Comparison of ENCODE assay signal across 20 cellular contexts in the genomic region with DNA sequence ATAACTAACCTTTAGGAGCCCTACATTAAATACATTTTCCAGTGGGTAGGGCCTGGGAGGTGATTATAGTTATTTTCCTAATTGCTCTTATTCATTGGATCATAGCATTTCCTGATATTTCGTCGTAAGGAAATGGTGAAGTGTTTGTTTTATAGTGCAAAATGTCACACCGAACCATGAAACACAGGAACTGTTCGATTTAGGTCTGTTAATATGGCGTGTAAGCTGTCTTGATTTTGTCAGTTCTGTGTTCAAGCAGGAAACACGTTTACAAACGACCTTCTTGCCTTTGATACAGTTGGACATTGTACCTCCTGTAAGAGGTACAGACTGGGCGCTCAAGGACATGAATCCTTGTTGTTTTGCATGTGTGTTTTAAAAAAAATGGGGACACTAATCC. TPM values are rescaled to one million over a fixed set of nuclear protein-coding genes. Genes with fewer than 3 reads are reported as not detected.
DNase-seq lines count a peak whose midpoint lies in the region; ATAC-seq, FAIRE-seq and TF ChIP-seq lines count a peak whose summit lies in the region.
"Had no signal": no experiment of that assay in that cellular context is flagged by ENCODE, and none has a peak within 500 bp of the region (broad histone marks: within the 10 kb centered on the region; RNA-seq: fewer than 3 reads in every experiment).

No MANE protein-coding gene starts in this region.

- no peak overlapping the region for H4K91ac ChIP-seq in H9 (ENCODE audit: insufficient read length, low read depth, low read length)

- H3K23ac ChIP-seq in H9 (ENCODE audit: insufficient read length, low read depth, low read length) = no peak overlapping the region

- no peak overlapping the region for H2AFZ ChIP-seq in H9 (ENCODE audit: low read length)

- H3K23me2 ChIP-seq in H9 (ENCODE audit: insufficient read length, low read depth, low read length, poor library complexity, severe bottlenecking) = no peaks in the 10 kb centered on the region

- H3K79me2 ChIP-seq in H9 (ENCODE audit: insufficient read depth, low read length) = peaks cover 5% of the 10 kb centered on the region; the same call in 1 of the 2 replicates

- no peak overlapping the region for H4K5ac ChIP-seq in H9 (ENCODE audit: insufficient read length, low read depth, low read length)

- H3T11ph ChIP-seq in H9 (ENCODE audit: low read length) = no peak overlapping the region

- WGBS in H9 (ENCODE audit: extremely low coverage, insufficient read length, low lambda C conversion rate) = no CpG with 5 or more reads among the region's 8 CpGs

- H3K4me3 Mint-ChIP-seq in H9 = no peak overlapping the region
- H3K4me3 Mint-ChIP-seq in endothelial cell (ENCODE audit: unreplicated experiment) = no peak overlapping the region
- H3K4me3 Mint-ChIP-seq: IgD-negative memory B cell had no signal

- H3K4me3 ChIP-seq in left ventricle myocardium inferior = no peak overlapping the region
- H3K4me3 ChIP-seq: BLaER1, SJCRH30 had no signal

- no peak for ATAC-seq in Right ventricle myocardium inferior
- ATAC-seq: HCT116 had no signal

- H3K9me3 ChIP-seq in left ventricle myocardium inferior (replicated peaks) (no peaks in the 10 kb centered on the region), H9 (ENCODE audit: control insufficient read depth, low read depth, low read length) (no peaks in the 10 kb centered on the region)
- H3K9me3 ChIP-seq: BLaER1, SJCRH30 had no signal

- H3K79me1 ChIP-seq in H9 (ENCODE audit: insufficient read depth, low read depth, low read length, poor library complexity, severe bottlenecking) = no peaks in the 10 kb centered on the region

- H3K9me3 Mint-ChIP-seq in H9 (no peaks in the 10 kb centered on the region), endothelial cell (ENCODE audit: unreplicated experiment) (no peaks in the 10 kb centered on the region)
- H3K9me3 Mint-ChIP-seq: IgD-negative memory B cell had no signal

- H3K4me1 Mint-ChIP-seq in H9 (peaks cover 61 to 64% of the 10 kb centered on the region in 2 experiments), endothelial cell (ENCODE audit: unreplicated experiment) (peaks cover 13% of the 10 kb centered on the region)

- no peak overlapping the region for H2BK120ac ChIP-seq in H9 (ENCODE audit: low read depth, low read length, poor library complexity, severe bottlenecking)

- no peak for TF ChIP-seq CTCF in left ventricle myocardium inferior (IDR thresholded peaks at IDR 0.05; ENCODE audit: borderline replicate concordance)
- TF ChIP-seq CTCF in H9 (conservative IDR thresholded peaks at IDR 0.05) = no peak
- TF ChIP-seq CTCF in endothelial cell (IDR thresholded peaks at IDR 0.05; ENCODE audit: unreplicated experiment) = no peak

- H2BK5ac ChIP-seq in H9 (ENCODE audit: insufficient read length, low read length) = no peak overlapping the region

- H3K27me3 Mint-ChIP-seq in H9 (ENCODE audit: low read depth) (no peaks in the 10 kb centered on the region), endothelial cell (ENCODE audit: unreplicated experiment) (no peaks in the 10 kb centered on the region)
- H3K27me3 Mint-ChIP-seq: IgD-negative memory B cell had no signal

- H4K20me1 ChIP-seq in H9 (ENCODE audit: control insufficient read depth, insufficient read depth, insufficient read length) = no peaks in the 10 kb centered on the region

- H3K4ac ChIP-seq in H9 (ENCODE audit: low read depth, low read length) = no peak overlapping the region

- H3K9ac ChIP-seq in H9 (ENCODE audit: extremely low read depth, insufficient read length, low read length) = no peak overlapping the region

- peak overlapping the region in 2 of 3 experiments; percentile 55 to 73; a peak in 2 of 7 replicates for H3K27ac Mint-ChIP-seq in H9
- peak overlapping the region; percentile 55 for H3K27ac Mint-ChIP-seq in endothelial cell (ENCODE audit: unreplicated experiment)

- no peak overlapping the region for H2BK20ac ChIP-seq in H9 (ENCODE audit: low read depth, low read length, poor library complexity, severe bottlenecking)

- no peak overlapping the region for H3K18ac ChIP-seq in H9 (ENCODE audit: insufficient read length, low read depth, low read length)

- H3K36me3 ChIP-seq in left ventricle myocardium inferior = peaks cover 84% of the 10 kb centered on the region

- H3K27me3 ChIP-seq in left ventricle myocardium inferior (ENCODE audit: low read depth) = no peaks in the 10 kb centered on the region
- H3K27me3 ChIP-seq in H9 (ENCODE audit: insufficient read depth, low read length) = no peaks in the 10 kb centered on the region
- H3K27me3 ChIP-seq: BLaER1, SJCRH30 had no signal

- no peak overlapping the region for H2BK12ac ChIP-seq in H9 (ENCODE audit: insufficient read length, low read depth, low read length)

- H3K27ac ChIP-seq in left ventricle myocardium inferior (replicated peaks) (peak overlapping the region; percentile 7), H9 (ENCODE audit: insufficient read length, low read depth, low read length) (no peak overlapping the region)
- H3K27ac ChIP-seq: BLaER1, SJCRH30 had no signal

- H2BK15ac ChIP-seq in H9 (ENCODE audit: low read depth, low read length) = no peak overlapping the region

- no peak overlapping the region for H4K8ac ChIP-seq in H9 (replicated peaks; ENCODE audit: insufficient read length, low read depth, low read length)

- no peak overlapping the region for H3K56ac ChIP-seq in H9 (ENCODE audit: insufficient read length, low read depth, low read length)

- H3K4me1 ChIP-seq in left ventricle myocardium inferior = peaks cover 19% of the 10 kb centered on the region
- peaks cover 11% of the 10 kb centered on the region for H3K4me1 ChIP-seq in H9 (ENCODE audit: insufficient read depth, low read length)
- H3K4me1 ChIP-seq: SJCRH30 had no signal

- DNase-seq in left ventricle myocardium inferior = no peak
- no peak for DNase-seq in Right ventricle myocardium inferior (ENCODE audit: missing footprints)
- DNase-seq in H9 = no peak
- DNase-seq in endothelial cell (ENCODE audit: low spot score) = no peak
- DNase-seq in urothelium cell line (ENCODE audit: low spot score) = no peak
- DNase-seq in NCI-H2196 (lab: John Stamatoyannopoulos, UW; ENCODE audit: unreplicated experiment) = no peak
- no peak for DNase-seq in central memory CD4-positive, alpha-beta T cell
- DNase-seq: COR-L47; NCI-H146; NCI-H2081 treated with DMSO at 0.1 percent for 48 hours; NCI-H226; NCI-H526 treated with DMSO at 0.1 percent for 48 hours; NK-92 treated with Interleukin-12 subunit alpha and Interleukin-12 subunit beta, amount 100 ng/mL, for 24 hours; OCI-M1; RPMI8226; SJCRH30 had no signal

- H3K36me3 Mint-ChIP-seq in H9 (ENCODE audit: insufficient read depth in 1 of 3, low read depth in 3 of 3) (peaks cover 22 to 62% (median 59%) of the 10 kb centered on the region in 3 experiments; a peak in 6 of 7 replicates), endothelial cell (ENCODE audit: low read depth, unreplicated experiment) (peaks cover 16% of the 10 kb centered on the region)

- H3K4me2 ChIP-seq in H9 (ENCODE audit: insufficient read depth, insufficient read length, low read length) = no peak overlapping the region
- H3K4me2 ChIP-seq: BLaER1 had no signal

- H3K14ac ChIP-seq in H9 (ENCODE audit: insufficient read depth, low read length) = no peak overlapping the region

- no peak overlapping the region for H2AK5ac ChIP-seq in H9 (ENCODE audit: insufficient read length, low read length)

- peak; percentile 5 for FAIRE-seq in urothelium cell line (lab: Jason Lieb, UNC)

- intact Hi-C loops in left ventricle myocardium inferior (cut with micrococcal nuclease) = loop anchor here (10.0 kb wide), 2 partner anchors 101 to 301 kb away; a partner anchor contains a TSS
- intact Hi-C loops in Right ventricle myocardium inferior (cut with DNase I) = no loop called here

RNA-seq across cellular contexts. Expression of a gene that starts 14.8 kb away (rescaled TPM):
- total RNA-seq in left ventricle myocardium inferior = 56.1 TPM
- 65.7 TPM for total RNA-seq in Right ventricle myocardium inferior
- 123 and 124 TPM in 2 replicates for total RNA-seq in H9 (2021)
- total RNA-seq in endothelial cell (ENCODE audit: unreplicated experiment) = 113 TPM

RNA-seq across cellular contexts. Expression of a gene that starts 41.4 kb away (rescaled TPM):
- total RNA-seq in left ventricle myocardium inferior (2.3 TPM), Right ventricle myocardium inferior (3.8 TPM), H9 (2021) (not detected in 2 replicates), endothelial cell (ENCODE audit: unreplicated experiment) (not detected)
- total RNA-seq: HT1080, SJCRH30 had no signal
